In genomic region chr18:15165048-15165447, GRCh38 we compare ENCODE assay signal across 23 cellular contexts.
"Had no signal": no experiment of that assay in that cellular context is flagged by ENCODE, and none has a peak within 500 bp of the region (broad histone marks: within the 10 kb centered on the region; RNA-seq: fewer than 3 reads in every experiment).

No MANE protein-coding gene starts in this region.

- H3K27me3 ChIP-seq: breast epithelium, gastrocnemius medialis, pancreas had no signal

- H3K4me1 ChIP-seq: breast epithelium, gastrocnemius medialis, heart left ventricle, pancreas, sigmoid colon, stomach had no signal

- H3K27ac ChIP-seq: breast epithelium, gastrocnemius medialis, heart left ventricle, neutrophil, pancreas, sigmoid colon, stomach had no signal

- H3K36me3 ChIP-seq: breast epithelium, gastrocnemius medialis, heart left ventricle, neutrophil, pancreas, sigmoid colon, stomach had no signal

- H3K4me3 ChIP-seq: breast epithelium, gastrocnemius medialis, pancreas, sigmoid colon, stomach had no signal

- DNase-seq: activated CD4-positive, alpha-beta T cell treated with anti-CD3 and anti-CD28 coated beads, Interleukin-2, amount 50 U/mL, for 1 hour; activated CD8-positive, alpha-beta memory T cell treated with anti-CD3 and anti-CD28 coated beads for 24 hours; activated CD8-positive, alpha-beta memory T cell treated with anti-CD3 and anti-CD28 coated beads, Interleukin-2, amount 50 U/mL, for 48 hours; activated effector memory CD4-positive, alpha-beta T cell treated with Interleukin-2 at 50 U/mL for 16 hours; activated naive CD4-positive, alpha-beta T cell treated with anti-CD3 and anti-CD28 coated beads, Interleukin-2, amount 10 ng/mL, durations not matched to agents 7 days and 5 days; activated T-cell treated with anti-CD3 and anti-CD28 coated beads, Interleukin-2, amount 50 U/mL, for 48 hours; cortex of kidney; effector CD4-positive, alpha-beta T cell; gastrocnemius medialis; immature natural killer cell; mesenchymal stem cell; natural killer cell; sigmoid colon; stimulated activated CD4-positive, alpha-beta T cell treated with anti-CD3 and anti-CD28 coated beads, Interleukin-4, amount 100 ng/mL, for 24 hours; stomach; T1000 had no signal

- ATAC-seq: activated CD4-positive, CD25-positive, alpha-beta regulatory T cell treated with anti-CD3 and anti-CD28 coated beads, Interleukin-2, amount 50 U/mL, for 24 hours; esophagus mucosa; gastrocnemius medialis; heart left ventricle; natural killer cell; pancreas; stimulated activated effector memory CD8-positive, alpha-beta T cell treated with anti-CD3 and anti-CD28 coated beads, Interleukin-12 subunit alpha, Interleukin-12 subunit beta, amount 100 ng/mL, for 72 hours had no signal

- H3K9me3 ChIP-seq: breast epithelium, gastrocnemius medialis, heart left ventricle, neutrophil, pancreas, sigmoid colon had no signal
